ENCODE assay signal across 8 cellular contexts in the genomic region with DNA sequence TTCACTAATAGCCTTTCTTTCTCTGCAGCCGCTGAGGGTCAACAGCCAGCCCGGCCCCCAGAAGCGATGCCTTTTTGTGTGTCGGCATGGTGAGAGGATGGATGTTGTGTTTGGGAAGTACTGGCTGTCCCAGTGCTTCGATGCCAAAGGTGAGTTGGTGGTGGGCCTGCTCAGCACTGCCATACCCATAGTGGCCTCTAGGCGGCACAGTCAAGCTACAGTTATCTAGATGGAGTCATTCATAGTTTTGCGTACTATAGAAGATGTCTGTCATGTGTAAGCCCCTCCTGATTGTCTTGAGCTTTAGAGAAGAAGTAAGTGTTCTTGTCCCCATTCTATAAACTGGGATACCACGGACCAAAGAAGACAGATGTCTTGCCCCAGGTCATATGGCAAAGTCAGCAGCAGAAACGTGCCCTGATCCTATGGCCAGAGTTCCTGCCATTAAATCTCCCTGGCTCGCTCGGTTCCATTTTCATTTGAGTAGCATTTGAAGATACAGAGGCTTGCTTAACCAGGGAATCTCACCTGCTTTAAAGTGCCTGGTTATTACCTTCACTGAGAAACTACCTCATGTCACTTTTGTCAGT. TPM values are rescaled to one million over a fixed set of nuclear protein-coding genes. Genes with fewer than 3 reads are reported as not detected.
DNase-seq lines count a peak whose midpoint lies in the region; ATAC-seq, FAIRE-seq and TF ChIP-seq lines count a peak whose summit lies in the region.

No MANE protein-coding gene starts in this region.

- H3K4me2 ChIP-seq in GM23248 (ENCODE audit: unreplicated experiment) = no peak overlapping the region

- no peak for ATAC-seq in omental fat pad (ENCODE audit: low FRiP score)

- H3K4me3 ChIP-seq in GM23248 (no peak overlapping the region), epithelial cell of proximal tubule (ENCODE audit: low read depth, low read length) (no peak overlapping the region)

- peak; percentile 85 for TF ChIP-seq CTCF in epithelial cell of proximal tubule (conservative IDR thresholded peaks at IDR 0.05; ENCODE audit: low read depth, low read length)
- peak in 1 of 3 donors; percentile 79 for TF ChIP-seq CTCF in omental fat pad (IDR thresholded peaks at IDR 0.05)

- no peak overlapping the region for H3K27ac ChIP-seq in GM23248

- no peak overlapping the region for H3K9ac ChIP-seq in GM23248

- H2AFZ ChIP-seq in GM23248 = no peak overlapping the region

- H3K36me3 ChIP-seq in GM23248 (ENCODE audit: low read depth) = peaks cover 18% of the 10 kb centered on the region

- DNase-seq in EL (peak; percentile 48), GM23248 (peak; percentile 60), NCI-H146 treated with DMSO at 0.1 percent for 48 hours (lab: John Stamatoyannopoulos, UW; ENCODE audit: unreplicated experiment) (peak; percentile 2), epithelial cell of proximal tubule (ENCODE audit: low read depth) (no peak), omental fat pad (ENCODE audit: low spot score) (peak; percentile 62), urothelium cell line (ENCODE audit: low spot score) (peak; percentile 32), NCI-H446 treated with DMSO at 0.1 percent for 48 hours (lab: John Stamatoyannopoulos, UW) (no peak)
- peak; percentile 52 to 60 for DNase-seq in activated CD8-positive, alpha-beta memory T cell treated with anti-CD3 and anti-CD28 coated beads for 1 hour (ENCODE audit: extremely low read depth in 1 of 2, low read depth in 1 of 2)

- in situ Hi-C loops in GM23248 (cut with MboI) = no loop called here

- no peaks in the 10 kb centered on the region for H3K79me2 ChIP-seq in GM23248 (ENCODE audit: insufficient read depth)

- no peaks in the 10 kb centered on the region for H4K20me1 ChIP-seq in GM23248 (ENCODE audit: insufficient read depth)

- no peaks in the 10 kb centered on the region for H3K9me2 ChIP-seq in GM23248 (ENCODE audit: insufficient read depth)

- no peak for FAIRE-seq in urothelium cell line (lab: Jason Lieb, UNC)

- peaks cover 12% of the 10 kb centered on the region for H3K4me1 ChIP-seq in GM23248 (ENCODE audit: insufficient read depth)

- H3K27me3 ChIP-seq in GM23248 (replicated peaks; ENCODE audit: insufficient read depth) = no peaks in the 10 kb centered on the region

- H3F3A ChIP-seq in GM23248 (ENCODE audit: insufficient read depth) = peaks cover 12% of the 10 kb centered on the region

- no peaks in the 10 kb centered on the region for H3K9me3 ChIP-seq in GM23248 (ENCODE audit: low read depth)

- 66 to 70% methylated on average over 11 of the region's 11 CpGs for WGBS in GM23248 (ENCODE audit: low coverage in 1 of 2, low lambda C conversion rate in 2 of 2, missing lambda C conversion rate in 2 of 2), 2 experiments

RNA-seq across cellular contexts. Expression of a gene that starts 42.1 kb away (rescaled TPM):
- total RNA-seq in GM23248 (2014; rRNA removed; shearing (Covaris generic)) = not detected in 2 replicates
- polyA plus RNA-seq in GM23248 (2016; fragmentation: Nextera tagmentation; extraction: Ambion mirVana) = not detected in 2 replicates
- total RNA-seq in epithelial cell of proximal tubule (0.14 TPM in 1 of 2 replicates, not detected in the other), omental fat pad (1 to 10 TPM in 2 of 4 donors, under 1 TPM in 1, not detected in 1; 0.38 to 2.6 (median 1.1) TPM)

Comparison
In these comparisons a context has a peak if more than half of its experiments do, and no peak if none do; other contexts are left out.
1. DNase-seq: peak in EL (single experiment), GM23248 (single experiment), NCI-H146 treated with DMSO at 0.1 percent for 48 hours (single experiment), activated CD8-positive, alpha-beta memory T cell treated with anti-CD3 and anti-CD28 coated beads for 1 hour (2 of 2), omental fat pad (single experiment) and urothelium cell line (single experiment); none in epithelial cell of proximal tubule (single experiment) and NCI-H446 treated with DMSO at 0.1 percent for 48 hours (single experiment).